14 cellular contexts compared by ENCODE assay signal in the genomic region with DNA sequence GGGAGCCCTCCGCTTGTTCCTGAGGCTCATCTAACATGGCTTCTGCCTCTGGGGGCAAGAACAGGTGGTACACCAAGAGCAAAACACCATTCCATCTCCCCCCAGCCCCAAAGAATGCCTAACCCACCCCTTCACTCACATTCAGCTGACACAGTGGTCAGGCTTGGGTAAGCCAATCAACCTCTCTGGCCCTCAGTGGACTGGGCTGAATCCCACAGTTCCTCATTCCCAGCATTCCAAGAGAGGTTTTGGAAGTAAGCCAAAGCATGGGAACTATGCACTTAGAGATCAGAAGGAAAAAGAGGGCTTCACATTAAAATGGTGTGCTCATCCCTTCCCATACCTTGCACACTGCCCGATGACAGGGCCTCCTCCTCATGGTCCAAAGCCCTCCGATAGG. TPM values are rescaled to one million over a fixed set of nuclear protein-coding genes. Genes with fewer than 3 reads are reported as not detected.
DNase-seq lines count a peak whose midpoint lies in the region; ATAC-seq and TF ChIP-seq lines count a peak whose summit lies in the region.
"Had no signal": no experiment of that assay in that cellular context is flagged by ENCODE, and none has a peak within 500 bp of the region (broad histone marks: within the 10 kb centered on the region; RNA-seq: fewer than 3 reads in every experiment).

No MANE protein-coding gene starts in this region.

- H3K36me3 ChIP-seq in kidney epithelial cell (ENCODE audit: control insufficient read depth, insufficient read depth, low read length) = peaks cover 3% of the 10 kb centered on the region

- peaks cover 15% of the 10 kb centered on the region for H3K4me1 Mint-ChIP-seq in stimulated activated effector memory CD8-positive, alpha-beta T cell treated with anti-CD3 and anti-CD28 coated beads, Interleukin-12 subunit alpha, Interleukin-12 subunit beta, amount 100 ng/mL, for 72 hours
- H3K4me1 Mint-ChIP-seq: nephron progenitor cell had no signal

- H3K27ac ChIP-seq in right cardiac atrium (ENCODE audit: low read length) = no peak overlapping the region

- H3K36me3 Mint-ChIP-seq in stimulated activated effector memory CD8-positive, alpha-beta T cell treated with anti-CD3 and anti-CD28 coated beads, Interleukin-12 subunit alpha, Interleukin-12 subunit beta, amount 100 ng/mL, for 72 hours = peaks cover 98% of the 10 kb centered on the region

- H3K9me3 ChIP-seq in right cardiac atrium (ENCODE audit: control insufficient read depth, low read length) = no peaks in the 10 kb centered on the region

- DNase-seq in right cardiac atrium (no peak), left ventricle myocardium superior (no peak), astrocyte of the cerebellum (ENCODE audit: low read depth) (peak; percentile 24), kidney epithelial cell (ENCODE audit: low read depth) (peak; percentile 69), HPDE6-E6E7 (ENCODE audit: extremely low spot score) (no peak)
- DNase-seq in stimulated activated effector memory CD8-positive, alpha-beta T cell treated with anti-CD3 and anti-CD28 coated beads, Interleukin-12 subunit alpha, Interleukin-12 subunit beta, amount 100 ng/mL, for 72 hours (ENCODE audit: low spot score in 2 of 2) = no peak
- DNase-seq: activated CD4-positive, alpha-beta memory T cell treated with anti-CD3 and anti-CD28 coated beads, Interleukin-2, amount 10 ng/mL, durations not matched to agents 7 days and 5 days; activated gamma-delta T cell treated with Interleukin-2 at 50 U/mL for 16 hours; central memory CD4-positive, alpha-beta T cell; Karpas-422; NCI-H2081; nephron progenitor cell had no signal

- ATAC-seq in right cardiac atrium = peak; percentile 28 to 33
- no peak for ATAC-seq in left ventricle myocardium superior
- ATAC-seq in GM21528 (IDR thresholded peaks at IDR 0.05; ENCODE audit: low FRiP score, unreplicated experiment) = no peak
- no peak for ATAC-seq in stimulated activated effector memory CD8-positive, alpha-beta T cell treated with anti-CD3 and anti-CD28 coated beads, Interleukin-12 subunit alpha, Interleukin-12 subunit beta, amount 100 ng/mL, for 72 hours
- ATAC-seq in GM19452 (IDR thresholded peaks at IDR 0.05; ENCODE audit: unreplicated experiment) = no peak

- H3K4me3 ChIP-seq in right cardiac atrium (ENCODE audit: low read length) (no peak overlapping the region), astrocyte of the cerebellum (ENCODE audit: low read depth, low read length) (no peak overlapping the region), kidney epithelial cell (ENCODE audit: low read depth, low read length) (no peak overlapping the region)

- TF ChIP-seq CTCF in astrocyte of the cerebellum (IDR thresholded peaks at IDR 0.05; ENCODE audit: low read depth, low read length, missing control alignments) (no peak), kidney epithelial cell (IDR thresholded peaks at IDR 0.05; ENCODE audit: insufficient read depth, low read length, poor library complexity, severe bottlenecking) (no peak)

- H3K9me3 Mint-ChIP-seq in stimulated activated effector memory CD8-positive, alpha-beta T cell treated with anti-CD3 and anti-CD28 coated beads, Interleukin-12 subunit alpha, Interleukin-12 subunit beta, amount 100 ng/mL, for 72 hours = no peaks in the 10 kb centered on the region
- H3K9me3 Mint-ChIP-seq: activated CD4-positive, alpha-beta memory T cell treated with anti-CD3 and anti-CD28 coated beads, Interleukin-2, amount 10 ng/mL, durations not matched to agents 7 days and 5 days; nephron progenitor cell had no signal

- in situ Hi-C loops in astrocyte of the cerebellum (cut with HindIII; ENCODE audit: low sequenced_read_pairs) = no loop called here

- no peak overlapping the region for H3K27ac Mint-ChIP-seq in stimulated activated effector memory CD8-positive, alpha-beta T cell treated with anti-CD3 and anti-CD28 coated beads, Interleukin-12 subunit alpha, Interleukin-12 subunit beta, amount 100 ng/mL, for 72 hours
- H3K27ac Mint-ChIP-seq: activated CD4-positive, alpha-beta memory T cell treated with anti-CD3 and anti-CD28 coated beads, Interleukin-2, amount 10 ng/mL, durations not matched to agents 7 days and 5 days; nephron progenitor cell had no signal

- H3K27me3 ChIP-seq in right cardiac atrium (ENCODE audit: control insufficient read depth, insufficient read depth) (no peaks in the 10 kb centered on the region), kidney epithelial cell (ENCODE audit: control insufficient read depth, insufficient read depth, low read length) (no peaks in the 10 kb centered on the region)

- H3K4me1 ChIP-seq in right cardiac atrium (ENCODE audit: control insufficient read depth, insufficient read depth, low read length) = no peaks in the 10 kb centered on the region

- WGBS in right cardiac atrium = 69% methylated on average over 3 of the region's 3 CpGs

- intact Hi-C loops in right cardiac atrium (cut with DNase I) (no loop called here), left ventricle myocardium superior (cut with micrococcal nuclease) (no loop called here)

- H3K4me3 Mint-ChIP-seq in stimulated activated effector memory CD8-positive, alpha-beta T cell treated with anti-CD3 and anti-CD28 coated beads, Interleukin-12 subunit alpha, Interleukin-12 subunit beta, amount 100 ng/mL, for 72 hours = no peak overlapping the region
- H3K4me3 Mint-ChIP-seq: activated CD4-positive, alpha-beta memory T cell treated with anti-CD3 and anti-CD28 coated beads, Interleukin-2, amount 10 ng/mL, durations not matched to agents 7 days and 5 days; nephron progenitor cell had no signal

RNA-seq across cellular contexts. Expression of a gene that starts 7.8 kb away (rescaled TPM):
- total RNA-seq in right cardiac atrium (10 to 100 TPM; 36.4 to 41.8 (median 40.7) TPM), left ventricle myocardium superior (45.0 TPM), kidney epithelial cell (52.9 and 65.2 TPM in 2 replicates)
- polyA plus RNA-seq in right cardiac atrium = 16.6 TPM

RNA-seq across cellular contexts. Expression of a gene that starts 11.1 kb away (rescaled TPM):
- total RNA-seq in right cardiac atrium = 10 to 100 TPM; 14.0 to 28.8 (median 21.0) TPM
- 22.8 TPM for polyA plus RNA-seq in right cardiac atrium
- 22.2 TPM for total RNA-seq in left ventricle myocardium superior
- total RNA-seq in kidney epithelial cell = 40.6 and 49.4 TPM in 2 replicates

RNA-seq across cellular contexts. Expression of a gene that starts 13.2 kb away (rescaled TPM):
- total RNA-seq in right cardiac atrium (100 to 1,000 TPM; 191 to 390 (median 276) TPM), left ventricle myocardium superior (380 TPM), kidney epithelial cell (20.8 and 30.3 TPM in 2 replicates)
- polyA plus RNA-seq in right cardiac atrium = 283 TPM

RNA-seq across cellular contexts. Expression of a gene that starts 35.4 kb away (rescaled TPM):
- total RNA-seq in right cardiac atrium = 1 to 10 TPM in 3 of 4 donors, under 1 TPM in 1; 0.81 to 2.7 (median 2.1) TPM
- 1.2 TPM for polyA plus RNA-seq in right cardiac atrium
- 1.1 TPM for total RNA-seq in left ventricle myocardium superior
- 8.4 and 9.7 TPM in 2 replicates for total RNA-seq in kidney epithelial cell

RNA-seq across cellular contexts. Expression of a gene that starts 50.5 kb away (rescaled TPM):
- 1 to 10 TPM; 2.9 to 4.7 (median 4.3) TPM for total RNA-seq in right cardiac atrium
- polyA plus RNA-seq in right cardiac atrium = 2.9 TPM
- total RNA-seq in left ventricle myocardium superior = 4.0 TPM
- total RNA-seq in kidney epithelial cell = 2.3 and 12.2 TPM in 2 replicates

Comparison
In these comparisons a context has a peak if more than half of its experiments do, and no peak if none do; other contexts are left out.
1. ATAC-seq: peak in right cardiac atrium (2 of 2); none in left ventricle myocardium superior (single experiment), GM21528 (single experiment), stimulated activated effector memory CD8-positive, alpha-beta T cell treated with anti-CD3 and anti-CD28 coated beads, Interleukin-12 subunit alpha, Interleukin-12 subunit beta, amount 100 ng/mL, for 72 hours (single experiment) and GM19452 (single experiment).
2. DNase-seq: peak in astrocyte of the cerebellum (single experiment) and kidney epithelial cell (single experiment); none in right cardiac atrium (0 of 3), left ventricle myocardium superior (single experiment), stimulated activated effector memory CD8-positive, alpha-beta T cell treated with anti-CD3 and anti-CD28 coated beads, Interleukin-12 subunit alpha, Interleukin-12 subunit beta, amount 100 ng/mL, for 72 hours (0 of 2) and HPDE6-E6E7 (single experiment).